15 cellular contexts compared by ENCODE assay signal in genomic region chr12:120960657-120961056, GRCh38. TPM values are rescaled to one million over a fixed set of nuclear protein-coding genes. Genes with fewer than 3 reads are reported as not detected.
DNase-seq lines count a peak whose midpoint lies in the region; ATAC-seq lines count a peak whose summit lies in the region.
"Had no signal": no experiment of that assay in that cellular context is flagged by ENCODE, and none has a peak within 500 bp of the region (broad histone marks: within the 10 kb centered on the region; RNA-seq: fewer than 3 reads in every experiment).

No MANE protein-coding gene starts in this region.

- intact Hi-C loops in activated T-helper 2 cell treated with anti-CD3 and anti-CD28 coated beads, Interferon-gamma antibody, Interleukin-2, Interleukin-4, amounts not matched to agents 10 μg/mL and 5 μg/mL and 100 μg/mL, durations not matched to agents 14 hours and 24 hours and 36 hours (cut with micrococcal nuclease), result loop anchor here (5.0 kb wide), 2 partner anchors 58 to 178 kb away; partner anchors contain the start of gene SPPL3

- H3K4me3 Mint-ChIP-seq in activated T-helper 2 cell treated with anti-CD3 and anti-CD28 coated beads, Interferon-gamma antibody, Interleukin-2, Interleukin-4, amounts not matched to agents 10 μg/mL and 5 μg/mL and 100 μg/mL, durations not matched to agents 14 hours and 24 hours and 36 hours (ENCODE audit: low read depth), result no peak overlapping the region

- H3K27ac Mint-ChIP-seq in activated T-helper 2 cell treated with anti-CD3 and anti-CD28 coated beads, Interferon-gamma antibody, Interleukin-2, Interleukin-4, amounts not matched to agents 10 μg/mL and 5 μg/mL and 100 μg/mL, durations not matched to agents 14 hours and 24 hours and 36 hours, result peak overlapping the region; percentile 38

- peaks cover 42% of the 10 kb centered on the region for H3K4me1 Mint-ChIP-seq in activated T-helper 2 cell treated with anti-CD3 and anti-CD28 coated beads, Interferon-gamma antibody, Interleukin-2, Interleukin-4, amounts not matched to agents 10 μg/mL and 5 μg/mL and 100 μg/mL, durations not matched to agents 14 hours and 24 hours and 36 hours (ENCODE audit: low read depth)

- H3K27me3 Mint-ChIP-seq in activated T-helper 2 cell treated with anti-CD3 and anti-CD28 coated beads, Interferon-gamma antibody, Interleukin-2, Interleukin-4, amounts not matched to agents 10 μg/mL and 5 μg/mL and 100 μg/mL, durations not matched to agents 14 hours and 24 hours and 36 hours (ENCODE audit: low read depth), result no peaks in the 10 kb centered on the region
- H3K27me3 Mint-ChIP-seq: naive thymus-derived CD4-positive, alpha-beta T cell had no signal

- DNase-seq in activated CD4-positive, alpha-beta T cell treated with anti-CD3 and anti-CD28 coated beads for 48 hours, result peak; percentile 51
- no peak for DNase-seq in activated CD4-positive, alpha-beta T cell treated with anti-CD3 and anti-CD28 coated beads for 4 hours
- DNase-seq in activated T-helper 2 cell treated with anti-CD3 and anti-CD28 coated beads, Interferon-gamma antibody, Interleukin-2, Interleukin-4, amounts not matched to agents 10 μg/mL and 5 μg/mL and 100 μg/mL, durations not matched to agents 14 hours and 24 hours and 36 hours (ENCODE audit: low spot score), result no peak
- peak; percentile 59 for DNase-seq in stimulated activated CD4-positive, alpha-beta T cell treated with anti-CD3 and anti-CD28 coated beads, Interleukin-1b, Interleukin-23, amount 100 ng/mL, for 48 hours
- DNase-seq in NCI-H187 treated with DMSO at 0.1 percent for 48 hours (lab: John Stamatoyannopoulos, UW) (no peak), amygdala (lab: John Stamatoyannopoulos, UW) (no peak), NCI-H226 (no peak)
- DNase-seq: heart right ventricle, Karpas-422, NCI-H2029, SIG-M5 had no signal

- peak; percentile 8 for ATAC-seq in GM19397 (IDR thresholded peaks at IDR 0.05; ENCODE audit: unreplicated experiment)
- ATAC-seq: heart right ventricle had no signal

- no peaks in the 10 kb centered on the region for H3K36me3 Mint-ChIP-seq in activated T-helper 2 cell treated with anti-CD3 and anti-CD28 coated beads, Interferon-gamma antibody, Interleukin-2, Interleukin-4, amounts not matched to agents 10 μg/mL and 5 μg/mL and 100 μg/mL, durations not matched to agents 14 hours and 24 hours and 36 hours (ENCODE audit: low read depth)
- H3K36me3 Mint-ChIP-seq: naive thymus-derived CD4-positive, alpha-beta T cell had no signal

- H3K9me3 Mint-ChIP-seq in activated T-helper 2 cell treated with anti-CD3 and anti-CD28 coated beads, Interferon-gamma antibody, Interleukin-2, Interleukin-4, amounts not matched to agents 10 μg/mL and 5 μg/mL and 100 μg/mL, durations not matched to agents 14 hours and 24 hours and 36 hours, result no peaks in the 10 kb centered on the region
- H3K9me3 Mint-ChIP-seq: naive thymus-derived CD4-positive, alpha-beta T cell had no signal

RNA-seq across cellular contexts. Expression of gene HNF1A, which starts 17.7 kb away (rescaled TPM):
- total RNA-seq in activated T-helper 2 cell treated with anti-CD3 and anti-CD28 coated beads, Interferon-gamma antibody, Interleukin-2, Interleukin-4, amounts not matched to agents 10 μg/mL and 5 μg/mL and 100 μg/mL, durations not matched to agents 14 hours and 24 hours and 36 hours, result not detected in 2 replicates
- total RNA-seq: A172; heart right ventricle; naive thymus-derived CD4-positive, alpha-beta T cell; tibial nerve had no signal

RNA-seq across cellular contexts. Expression of gene C12orf43, which starts 55.6 kb away (rescaled TPM):
- total RNA-seq in activated T-helper 2 cell treated with anti-CD3 and anti-CD28 coated beads, Interferon-gamma antibody, Interleukin-2, Interleukin-4, amounts not matched to agents 10 μg/mL and 5 μg/mL and 100 μg/mL, durations not matched to agents 14 hours and 24 hours and 36 hours, result 26.3 and 30.3 TPM in 2 replicates

RNA-seq across cellular contexts. Expression of gene SPPL3, which starts 56.5 kb away (rescaled TPM):
- 33.4 and 38.2 TPM in 2 replicates for total RNA-seq in activated T-helper 2 cell treated with anti-CD3 and anti-CD28 coated beads, Interferon-gamma antibody, Interleukin-2, Interleukin-4, amounts not matched to agents 10 μg/mL and 5 μg/mL and 100 μg/mL, durations not matched to agents 14 hours and 24 hours and 36 hours

Comparison
In these comparisons a context has a peak if more than half of its experiments do, and no peak if none do; other contexts are left out.
1. DNase-seq: peak in activated CD4-positive, alpha-beta T cell treated with anti-CD3 and anti-CD28 coated beads for 48 hours (single experiment) and stimulated activated CD4-positive, alpha-beta T cell treated with anti-CD3 and anti-CD28 coated beads, Interleukin-1b, Interleukin-23, amount 100 ng/mL, for 48 hours (single experiment); none in activated CD4-positive, alpha-beta T cell treated with anti-CD3 and anti-CD28 coated beads for 4 hours (0 of 2), activated T-helper 2 cell treated with anti-CD3 and anti-CD28 coated beads, Interferon-gamma antibody, Interleukin-2, Interleukin-4, amounts not matched to agents 10 μg/mL and 5 μg/mL and 100 μg/mL, durations not matched to agents 14 hours and 24 hours and 36 hours (single experiment), NCI-H187 treated with DMSO at 0.1 percent for 48 hours (single experiment), amygdala (0 of 56) and NCI-H226 (single experiment).